Comparison of ENCODE assay signal across 1 cellular context in the genomic region with DNA sequence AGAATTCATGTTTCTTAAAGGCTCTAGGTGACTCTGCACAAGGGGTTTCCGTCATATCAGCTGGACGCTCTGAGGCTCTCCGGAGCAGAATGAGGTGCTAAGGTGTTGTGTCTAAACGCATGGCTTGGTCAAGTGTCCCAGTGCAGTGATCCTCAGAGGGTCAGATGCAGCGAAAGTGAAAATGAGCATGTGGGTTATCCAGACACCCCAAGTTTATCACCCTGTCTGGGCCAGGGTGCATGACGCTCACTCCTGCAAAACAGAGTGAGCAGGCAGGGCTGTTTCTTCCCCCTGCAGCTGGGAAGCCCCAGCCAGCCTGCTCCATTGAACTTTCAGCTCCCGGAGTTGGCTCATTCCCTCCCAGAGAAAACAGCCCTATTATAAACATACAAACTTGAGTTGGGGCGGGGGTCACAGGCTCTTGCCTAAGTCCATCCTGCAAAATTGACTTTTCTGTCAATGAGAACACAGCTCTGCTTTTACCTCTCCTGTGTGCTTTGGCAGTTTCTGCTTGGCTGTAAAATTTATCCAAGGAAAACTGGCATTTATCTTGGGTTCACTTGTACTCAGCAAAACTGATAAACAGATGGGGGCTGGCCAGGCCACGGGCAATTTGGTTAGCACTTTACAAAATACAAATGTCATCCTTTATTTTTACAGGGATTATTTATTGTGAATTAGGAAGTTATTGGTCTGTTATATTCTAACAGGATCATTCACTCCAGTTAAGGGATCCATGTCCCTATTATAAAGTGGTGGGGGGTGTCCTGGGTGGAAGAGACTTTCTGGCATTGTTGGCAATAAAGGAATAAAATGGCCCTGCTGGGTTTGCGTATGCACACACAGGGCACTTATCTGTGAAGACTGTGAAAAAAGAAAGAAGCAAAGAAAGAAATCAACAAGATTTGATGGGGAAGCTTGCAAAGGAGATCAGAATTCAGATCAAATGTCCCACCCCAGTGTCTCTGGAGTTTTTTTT.
TF ChIP-seq lines count a peak whose summit lies in the region.

No MANE protein-coding gene starts in this region.

TF ChIP-seq in HepG2, 621 proteins besides CTCF, POLR2A, EP300 and RAD21 (continued from another document and continues in another):
- TF ChIP-seq, protein P1, sequence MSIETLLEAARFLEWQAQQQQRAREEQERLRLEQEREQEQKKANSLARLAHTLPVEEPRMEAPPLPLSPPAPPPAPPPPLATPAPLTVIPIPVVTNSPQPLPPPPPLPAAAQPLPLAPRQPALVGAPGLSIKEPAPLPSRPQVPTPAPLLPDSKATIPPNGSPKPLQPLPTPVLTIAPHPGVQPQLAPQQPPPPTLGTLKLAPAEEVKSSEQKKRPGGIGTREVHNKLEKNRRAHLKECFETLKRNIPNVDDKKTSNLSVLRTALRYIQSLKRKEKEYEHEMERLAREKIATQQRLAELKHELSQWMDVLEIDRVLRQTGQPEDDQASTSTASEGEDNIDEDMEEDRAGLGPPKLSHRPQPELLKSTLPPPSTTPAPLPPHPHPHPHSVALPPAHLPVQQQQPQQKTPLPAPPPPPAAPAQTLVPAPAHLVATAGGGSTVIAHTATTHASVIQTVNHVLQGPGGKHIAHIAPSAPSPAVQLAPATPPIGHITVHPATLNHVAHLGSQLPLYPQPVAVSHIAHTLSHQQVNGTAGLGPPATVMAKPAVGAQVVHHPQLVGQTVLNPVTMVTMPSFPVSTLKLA (IDR thresholded peaks at IDR 0.05), result no peak; the same call in 1 of the 2 replicates
- TF ChIP-seq, protein P2, sequence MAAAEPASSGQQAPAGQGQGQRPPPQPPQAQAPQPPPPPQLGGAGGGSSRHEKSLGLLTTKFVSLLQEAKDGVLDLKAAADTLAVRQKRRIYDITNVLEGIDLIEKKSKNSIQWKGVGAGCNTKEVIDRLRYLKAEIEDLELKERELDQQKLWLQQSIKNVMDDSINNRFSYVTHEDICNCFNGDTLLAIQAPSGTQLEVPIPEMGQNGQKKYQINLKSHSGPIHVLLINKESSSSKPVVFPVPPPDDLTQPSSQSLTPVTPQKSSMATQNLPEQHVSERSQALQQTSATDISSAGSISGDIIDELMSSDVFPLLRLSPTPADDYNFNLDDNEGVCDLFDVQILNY (CRISPR knock-in tag; conservative IDR thresholded peaks at IDR 0.05), result no peak
- TF ChIP-seq, protein P3, sequence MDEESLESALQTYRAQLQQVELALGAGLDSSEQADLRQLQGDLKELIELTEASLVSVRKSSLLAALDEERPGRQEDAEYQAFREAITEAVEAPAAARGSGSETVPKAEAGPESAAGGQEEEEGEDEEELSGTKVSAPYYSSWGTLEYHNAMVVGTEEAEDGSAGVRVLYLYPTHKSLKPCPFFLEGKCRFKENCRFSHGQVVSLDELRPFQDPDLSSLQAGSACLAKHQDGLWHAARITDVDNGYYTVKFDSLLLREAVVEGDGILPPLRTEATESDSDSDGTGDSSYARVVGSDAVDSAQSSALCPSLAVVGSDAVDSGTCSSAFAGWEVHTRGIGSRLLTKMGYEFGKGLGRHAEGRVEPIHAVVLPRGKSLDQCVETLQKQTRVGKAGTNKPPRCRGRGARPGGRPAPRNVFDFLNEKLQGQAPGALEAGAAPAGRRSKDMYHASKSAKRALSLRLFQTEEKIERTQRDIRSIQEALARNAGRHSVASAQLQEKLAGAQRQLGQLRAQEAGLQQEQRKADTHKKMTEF (CRISPR knock-in tag; IDR thresholded peaks at IDR 0.05), result peak; percentile 91
- TF ChIP-seq, protein P4, sequence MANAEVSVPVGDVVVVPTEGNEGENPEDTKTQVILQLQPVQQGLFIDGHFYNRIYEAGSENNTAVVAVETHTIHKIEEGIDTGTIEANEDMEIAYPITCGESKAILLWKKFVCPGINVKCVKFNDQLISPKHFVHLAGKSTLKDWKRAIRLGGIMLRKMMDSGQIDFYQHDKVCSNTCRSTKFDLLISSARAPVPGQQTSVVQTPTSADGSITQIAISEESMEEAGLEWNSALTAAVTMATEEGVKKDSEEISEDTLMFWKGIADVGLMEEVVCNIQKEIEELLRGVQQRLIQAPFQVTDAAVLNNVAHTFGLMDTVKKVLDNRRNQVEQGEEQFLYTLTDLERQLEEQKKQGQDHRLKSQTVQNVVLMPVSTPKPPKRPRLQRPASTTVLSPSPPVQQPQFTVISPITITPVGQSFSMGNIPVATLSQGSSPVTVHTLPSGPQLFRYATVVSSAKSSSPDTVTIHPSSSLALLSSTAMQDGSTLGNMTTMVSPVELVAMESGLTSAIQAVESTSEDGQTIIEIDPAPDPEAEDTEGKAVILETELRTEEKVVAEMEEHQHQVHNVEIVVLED (CRISPR knock-in tag; IDR thresholded peaks at IDR 0.05; ENCODE audit: borderline replicate concordance), result no peak
- TF ChIP-seq, protein P5, sequence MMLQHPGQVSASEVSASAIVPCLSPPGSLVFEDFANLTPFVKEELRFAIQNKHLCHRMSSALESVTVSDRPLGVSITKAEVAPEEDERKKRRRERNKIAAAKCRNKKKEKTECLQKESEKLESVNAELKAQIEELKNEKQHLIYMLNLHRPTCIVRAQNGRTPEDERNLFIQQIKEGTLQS (CRISPR knock-in tag; IDR thresholded peaks at IDR 0.05), result no peak
- TF ChIP-seq ZNF136 (CRISPR knock-in tag; IDR thresholded peaks at IDR 0.05; ENCODE audit: low read depth), result 0 out of 2 replicates have a peak, but pooled peaks have one; percentile 67
- TF ChIP-seq, protein P6, sequence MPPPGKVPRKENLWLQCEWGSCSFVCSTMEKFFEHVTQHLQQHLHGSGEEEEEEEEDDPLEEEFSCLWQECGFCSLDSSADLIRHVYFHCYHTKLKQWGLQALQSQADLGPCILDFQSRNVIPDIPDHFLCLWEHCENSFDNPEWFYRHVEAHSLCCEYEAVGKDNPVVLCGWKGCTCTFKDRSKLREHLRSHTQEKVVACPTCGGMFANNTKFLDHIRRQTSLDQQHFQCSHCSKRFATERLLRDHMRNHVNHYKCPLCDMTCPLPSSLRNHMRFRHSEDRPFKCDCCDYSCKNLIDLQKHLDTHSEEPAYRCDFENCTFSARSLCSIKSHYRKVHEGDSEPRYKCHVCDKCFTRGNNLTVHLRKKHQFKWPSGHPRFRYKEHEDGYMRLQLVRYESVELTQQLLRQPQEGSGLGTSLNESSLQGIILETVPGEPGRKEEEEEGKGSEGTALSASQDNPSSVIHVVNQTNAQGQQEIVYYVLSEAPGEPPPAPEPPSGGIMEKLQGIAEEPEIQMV (CRISPR knock-in tag; IDR thresholded peaks at IDR 0.05; ENCODE audit: low read depth), result no peak; the same call in 1 of the 2 replicates
- no peak; the same call in 1 of the 2 replicates for TF ChIP-seq ZSCAN29 (CRISPR knock-in tag; conservative IDR thresholded peaks at IDR 0.05)
- no peak; the same call in 1 of the 2 replicates for TF ChIP-seq TOPORS (CRISPR knock-in tag; IDR thresholded peaks at IDR 0.05)
- TF ChIP-seq, protein P7, sequence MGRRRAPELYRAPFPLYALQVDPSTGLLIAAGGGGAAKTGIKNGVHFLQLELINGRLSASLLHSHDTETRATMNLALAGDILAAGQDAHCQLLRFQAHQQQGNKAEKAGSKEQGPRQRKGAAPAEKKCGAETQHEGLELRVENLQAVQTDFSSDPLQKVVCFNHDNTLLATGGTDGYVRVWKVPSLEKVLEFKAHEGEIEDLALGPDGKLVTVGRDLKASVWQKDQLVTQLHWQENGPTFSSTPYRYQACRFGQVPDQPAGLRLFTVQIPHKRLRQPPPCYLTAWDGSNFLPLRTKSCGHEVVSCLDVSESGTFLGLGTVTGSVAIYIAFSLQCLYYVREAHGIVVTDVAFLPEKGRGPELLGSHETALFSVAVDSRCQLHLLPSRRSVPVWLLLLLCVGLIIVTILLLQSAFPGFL (CRISPR knock-in tag; IDR thresholded peaks at IDR 0.05), result no peak
- TF ChIP-seq, protein P8, sequence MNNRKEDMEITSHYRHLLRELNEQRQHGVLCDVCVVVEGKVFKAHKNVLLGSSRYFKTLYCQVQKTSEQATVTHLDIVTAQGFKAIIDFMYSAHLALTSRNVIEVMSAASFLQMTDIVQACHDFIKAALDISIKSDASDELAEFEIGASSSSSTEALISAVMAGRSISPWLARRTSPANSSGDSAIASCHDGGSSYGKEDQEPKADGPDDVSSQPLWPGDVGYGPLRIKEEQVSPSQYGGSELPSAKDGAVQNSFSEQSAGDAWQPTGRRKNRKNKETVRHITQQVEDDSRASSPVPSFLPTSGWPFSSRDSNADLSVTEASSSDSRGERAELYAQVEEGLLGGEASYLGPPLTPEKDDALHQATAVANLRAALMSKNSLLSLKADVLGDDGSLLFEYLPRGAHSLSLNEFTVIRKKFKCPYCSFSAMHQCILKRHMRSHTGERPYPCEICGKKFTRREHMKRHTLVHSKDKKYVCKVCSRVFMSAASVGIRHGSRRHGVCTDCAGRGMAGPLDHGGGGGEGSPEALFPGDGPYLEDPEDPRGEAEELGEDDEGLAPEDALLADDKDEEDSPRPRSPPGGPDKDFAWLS (CRISPR knock-in tag; IDR thresholded peaks at IDR 0.05; ENCODE audit: borderline replicate concordance), result no peak; the same call in 1 of the 2 replicates
- TF ChIP-seq WIZ (CRISPR knock-in tag; IDR thresholded peaks at IDR 0.05), result no peak
- TF ChIP-seq TEAD2 (CRISPR knock-in tag; IDR thresholded peaks at IDR 0.05), result no peak
- TF ChIP-seq RFX5 (IDR thresholded peaks at IDR 0.05; ENCODE audit: low read depth, low read length), result no peak
- 0 out of 2 replicates have a peak, but pooled peaks have one; percentile 16 for TF ChIP-seq YEATS2 (CRISPR knock-in tag; IDR thresholded peaks at IDR 0.05; ENCODE audit: borderline replicate concordance)
- peak; percentile 57; the same call in 1 of the 2 replicates for TF ChIP-seq ZNF766 (CRISPR knock-in tag; IDR thresholded peaks at IDR 0.05; ENCODE audit: borderline replicate concordance)
- TF ChIP-seq, protein P9, sequence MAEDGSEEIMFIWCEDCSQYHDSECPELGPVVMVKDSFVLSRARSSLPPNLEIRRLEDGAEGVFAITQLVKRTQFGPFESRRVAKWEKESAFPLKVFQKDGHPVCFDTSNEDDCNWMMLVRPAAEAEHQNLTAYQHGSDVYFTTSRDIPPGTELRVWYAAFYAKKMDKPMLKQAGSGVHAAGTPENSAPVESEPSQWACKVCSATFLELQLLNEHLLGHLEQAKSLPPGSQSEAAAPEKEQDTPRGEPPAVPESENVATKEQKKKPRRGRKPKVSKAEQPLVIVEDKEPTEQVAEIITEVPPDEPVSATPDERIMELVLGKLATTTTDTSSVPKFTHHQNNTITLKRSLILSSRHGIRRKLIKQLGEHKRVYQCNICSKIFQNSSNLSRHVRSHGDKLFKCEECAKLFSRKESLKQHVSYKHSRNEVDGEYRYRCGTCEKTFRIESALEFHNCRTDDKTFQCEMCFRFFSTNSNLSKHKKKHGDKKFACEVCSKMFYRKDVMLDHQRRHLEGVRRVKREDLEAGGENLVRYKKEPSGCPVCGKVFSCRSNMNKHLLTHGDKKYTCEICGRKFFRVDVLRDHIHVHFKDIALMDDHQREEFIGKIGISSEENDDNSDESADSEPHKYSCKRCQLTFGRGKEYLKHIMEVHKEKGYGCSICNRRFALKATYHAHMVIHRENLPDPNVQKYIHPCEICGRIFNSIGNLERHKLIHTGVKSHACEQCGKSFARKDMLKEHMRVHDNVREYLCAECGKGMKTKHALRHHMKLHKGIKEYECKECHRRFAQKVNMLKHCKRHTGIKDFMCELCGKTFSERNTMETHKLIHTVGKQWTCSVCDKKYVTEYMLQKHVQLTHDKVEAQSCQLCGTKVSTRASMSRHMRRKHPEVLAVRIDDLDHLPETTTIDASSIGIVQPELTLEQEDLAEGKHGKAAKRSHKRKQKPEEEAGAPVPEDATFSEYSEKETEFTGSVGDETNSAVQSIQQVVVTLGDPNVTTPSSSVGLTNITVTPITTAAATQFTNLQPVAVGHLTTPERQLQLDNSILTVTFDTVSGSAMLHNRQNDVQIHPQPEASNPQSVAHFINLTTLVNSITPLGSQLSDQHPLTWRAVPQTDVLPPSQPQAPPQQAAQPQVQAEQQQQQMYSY (CRISPR knock-in tag; IDR thresholded peaks at IDR 0.05), result peak; percentile 61; the same call in 1 of the 2 replicates
- no peak for TF ChIP-seq SNRNP70 (IDR thresholded peaks at IDR 0.05; ENCODE audit: low read depth, low read length)
- no peak for TF ChIP-seq ZBTB8A (CRISPR knock-in tag; IDR thresholded peaks at IDR 0.05; ENCODE audit: borderline replicate concordance, low read depth)
- TF ChIP-seq GLI4 (CRISPR knock-in tag; IDR thresholded peaks at IDR 0.05; ENCODE audit: borderline replicate concordance), result no peak
- no peak for TF ChIP-seq GABPB1 (CRISPR knock-in tag; IDR thresholded peaks at IDR 0.05)
- TF ChIP-seq, protein P10, sequence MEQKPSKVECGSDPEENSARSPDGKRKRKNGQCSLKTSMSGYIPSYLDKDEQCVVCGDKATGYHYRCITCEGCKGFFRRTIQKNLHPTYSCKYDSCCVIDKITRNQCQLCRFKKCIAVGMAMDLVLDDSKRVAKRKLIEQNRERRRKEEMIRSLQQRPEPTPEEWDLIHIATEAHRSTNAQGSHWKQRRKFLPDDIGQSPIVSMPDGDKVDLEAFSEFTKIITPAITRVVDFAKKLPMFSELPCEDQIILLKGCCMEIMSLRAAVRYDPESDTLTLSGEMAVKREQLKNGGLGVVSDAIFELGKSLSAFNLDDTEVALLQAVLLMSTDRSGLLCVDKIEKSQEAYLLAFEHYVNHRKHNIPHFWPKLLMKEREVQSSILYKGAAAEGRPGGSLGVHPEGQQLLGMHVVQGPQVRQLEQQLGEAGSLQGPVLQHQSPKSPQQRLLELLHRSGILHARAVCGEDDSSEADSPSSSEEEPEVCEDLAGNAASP (CRISPR knock-in tag; IDR thresholded peaks at IDR 0.05; ENCODE audit: borderline replicate concordance), result peak; percentile 87; the same call in 1 of the 2 replicates
- TF ChIP-seq POLR2AphosphoS2 (IDR thresholded peaks at IDR 0.05; ENCODE audit: low read depth, low read length), result no peak
- no peak for TF ChIP-seq ZNF382 (CRISPR knock-in tag; IDR thresholded peaks at IDR 0.05; ENCODE audit: borderline replicate concordance)
- no peak for TF ChIP-seq PRMT3 (CRISPR knock-in tag; IDR thresholded peaks at IDR 0.05; ENCODE audit: borderline replicate concordance, low read depth)
- no peak for TF ChIP-seq NFIB (CRISPR knock-in tag; IDR thresholded peaks at IDR 0.05; ENCODE audit: borderline replicate concordance)
- peak; percentile 51; the same call in 1 of the 2 replicates for TF ChIP-seq SOX13 (IDR thresholded peaks at IDR 0.05)
- peak in 1 of 2 experiments; percentile 94; a peak in 2 of 4 replicates for TF ChIP-seq SOX13 (CRISPR knock-in tag; conservative IDR thresholded peaks at IDR 0.05 in 1 of 2, IDR thresholded peaks at IDR 0.05 in 1 of 2)
- no peak for TF ChIP-seq ZNF672 (CRISPR knock-in tag; IDR thresholded peaks at IDR 0.05)
- TF ChIP-seq MAFK (conservative IDR thresholded peaks at IDR 0.05 in 1 of 2, IDR thresholded peaks at IDR 0.05 in 1 of 2; ENCODE audit: low read length in 2 of 2), result peak; percentile 23 to 48; a peak in 1 of 4 replicates
- peak; percentile 65 for TF ChIP-seq ZEB1 (IDR thresholded peaks at IDR 0.05; ENCODE audit: insufficient replicate concordance, low read depth)
- no peak for TF ChIP-seq MBNL3 (CRISPR knock-in tag; conservative IDR thresholded peaks at IDR 0.05)
- TF ChIP-seq, protein P11, sequence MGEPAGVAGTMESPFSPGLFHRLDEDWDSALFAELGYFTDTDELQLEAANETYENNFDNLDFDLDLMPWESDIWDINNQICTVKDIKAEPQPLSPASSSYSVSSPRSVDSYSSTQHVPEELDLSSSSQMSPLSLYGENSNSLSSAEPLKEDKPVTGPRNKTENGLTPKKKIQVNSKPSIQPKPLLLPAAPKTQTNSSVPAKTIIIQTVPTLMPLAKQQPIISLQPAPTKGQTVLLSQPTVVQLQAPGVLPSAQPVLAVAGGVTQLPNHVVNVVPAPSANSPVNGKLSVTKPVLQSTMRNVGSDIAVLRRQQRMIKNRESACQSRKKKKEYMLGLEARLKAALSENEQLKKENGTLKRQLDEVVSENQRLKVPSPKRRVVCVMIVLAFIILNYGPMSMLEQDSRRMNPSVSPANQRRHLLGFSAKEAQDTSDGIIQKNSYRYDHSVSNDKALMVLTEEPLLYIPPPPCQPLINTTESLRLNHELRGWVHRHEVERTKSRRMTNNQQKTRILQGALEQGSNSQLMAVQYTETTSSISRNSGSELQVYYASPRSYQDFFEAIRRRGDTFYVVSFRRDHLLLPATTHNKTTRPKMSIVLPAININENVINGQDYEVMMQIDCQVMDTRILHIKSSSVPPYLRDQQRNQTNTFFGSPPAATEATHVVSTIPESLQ (CRISPR knock-in tag; conservative IDR thresholded peaks at IDR 0.05), result peak; percentile 48; the same call in 1 of the 2 replicates
- TF ChIP-seq NR2F6 (IDR thresholded peaks at IDR 0.05), result peak; percentile 88
- peak; percentile 85 for TF ChIP-seq NR2F6 (CRISPR knock-in tag; IDR thresholded peaks at IDR 0.05)
